Comparison of ENCODE assay signal across 6 cellular contexts in genomic region chr1:51222809-51223208, GRCh38.
"Had no signal": no experiment of that assay in that cellular context is flagged by ENCODE, and none has a peak within 500 bp of the region (broad histone marks: within the 10 kb centered on the region; RNA-seq: fewer than 3 reads in every experiment).

No MANE protein-coding gene starts in this region.

- ATAC-seq: GM12878 had no signal

- H3K4me3 ChIP-seq: GM12878 had no signal

- DNase-seq: GDM1 had no signal

- FAIRE-seq: G401.6, GM12878, GM12892, GM18507, GM19239 had no signal
